ENCODE assay signal across 2 cellular contexts in the genomic region with DNA sequence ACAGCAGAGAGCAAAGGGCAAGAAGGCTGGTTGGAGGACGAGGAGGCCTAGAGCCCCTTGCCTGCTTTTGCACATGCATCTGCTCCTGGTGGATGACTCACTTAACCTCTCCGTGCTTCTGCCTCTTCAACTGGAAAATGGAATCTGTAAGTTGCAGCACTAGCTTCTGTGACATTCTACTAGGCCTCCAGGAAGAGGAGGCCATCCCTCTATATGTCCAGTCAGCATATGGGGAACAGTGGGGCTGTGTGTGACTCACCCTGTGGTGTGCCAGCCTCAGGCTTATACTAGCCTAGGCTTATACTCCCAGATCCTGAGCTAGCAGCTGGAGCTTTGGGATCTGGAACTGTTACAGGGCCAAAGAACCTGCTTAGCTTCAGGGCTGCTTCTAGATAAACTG.
TF ChIP-seq lines count a peak whose summit lies in the region.

No MANE protein-coding gene starts in this region.

TF ChIP-seq in SK-N-SH treated with all-trans-retinoic acid at 6 μM for 48 hours, 23 proteins besides CTCF, POLR2A, EP300 and RAD21 (continued from another document):
- TF ChIP-seq CSRNP3 (CRISPR knock-in tag; IDR thresholded peaks at IDR 0.05) (no peak), ZNF565 (CRISPR knock-in tag; conservative IDR thresholded peaks at IDR 0.05; ENCODE audit: low read depth) (no peak), ESRRG (CRISPR knock-in tag; IDR thresholded peaks at IDR 0.05) (no peak), ZFP30 (CRISPR knock-in tag; IDR thresholded peaks at IDR 0.05) (no peak), ZC3H10 (CRISPR knock-in tag; IDR thresholded peaks at IDR 0.05) (no peak), GLIS3 (CRISPR knock-in tag; IDR thresholded peaks at IDR 0.05) (no peak), ZFP3 (CRISPR knock-in tag; IDR thresholded peaks at IDR 0.05) (no peak), OSR1 (CRISPR knock-in tag; IDR thresholded peaks at IDR 0.05) (no peak), TOX (CRISPR knock-in tag; IDR thresholded peaks at IDR 0.05; ENCODE audit: borderline replicate concordance) (no peak)
- TF ChIP-seq, protein P1, sequence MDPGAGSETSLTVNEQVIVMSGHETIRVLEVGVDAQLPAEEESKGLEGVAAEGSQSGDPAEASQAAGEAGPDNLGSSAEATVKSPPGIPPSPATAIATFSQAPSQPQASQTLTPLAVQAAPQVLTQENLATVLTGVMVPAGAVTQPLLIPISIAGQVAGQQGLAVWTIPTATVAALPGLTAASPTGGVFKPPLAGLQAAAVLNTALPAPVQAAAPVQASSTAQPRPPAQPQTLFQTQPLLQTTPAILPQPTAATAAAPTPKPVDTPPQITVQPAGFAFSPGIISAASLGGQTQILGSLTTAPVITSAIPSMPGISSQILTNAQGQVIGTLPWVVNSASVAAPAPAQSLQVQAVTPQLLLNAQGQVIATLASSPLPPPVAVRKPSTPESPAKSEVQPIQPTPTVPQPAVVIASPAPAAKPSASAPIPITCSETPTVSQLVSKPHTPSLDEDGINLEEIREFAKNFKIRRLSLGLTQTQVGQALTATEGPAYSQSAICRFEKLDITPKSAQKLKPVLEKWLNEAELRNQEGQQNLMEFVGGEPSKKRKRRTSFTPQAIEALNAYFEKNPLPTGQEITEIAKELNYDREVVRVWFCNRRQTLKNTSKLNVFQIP (CRISPR knock-in tag; IDR thresholded peaks at IDR 0.05; ENCODE audit: borderline replicate concordance, low read depth), result no peak

TF ChIP-seq in WTC11, 78 proteins besides CTCF, POLR2A, EP300 and RAD21 (continued from another document):
- TF ChIP-seq, protein P2, sequence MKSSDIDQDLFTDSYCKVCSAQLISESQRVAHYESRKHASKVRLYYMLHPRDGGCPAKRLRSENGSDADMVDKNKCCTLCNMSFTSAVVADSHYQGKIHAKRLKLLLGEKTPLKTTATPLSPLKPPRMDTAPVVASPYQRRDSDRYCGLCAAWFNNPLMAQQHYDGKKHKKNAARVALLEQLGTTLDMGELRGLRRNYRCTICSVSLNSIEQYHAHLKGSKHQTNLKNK (CRISPR knock-in tag; IDR thresholded peaks at IDR 0.05), result no peak
- TF ChIP-seq AR (CRISPR knock-in tag; IDR thresholded peaks at IDR 0.05) (no peak), NR1H2 (CRISPR knock-in tag; IDR thresholded peaks at IDR 0.05) (no peak), SMAD4 (CRISPR knock-in tag; IDR thresholded peaks at IDR 0.05) (no peak), ATF1 (CRISPR knock-in tag; IDR thresholded peaks at IDR 0.05) (no peak), GTF2I (CRISPR knock-in tag; conservative IDR thresholded peaks at IDR 0.05) (no peak), CREM (CRISPR knock-in tag; IDR thresholded peaks at IDR 0.05) (no peak), HMGA2 (CRISPR knock-in tag; IDR thresholded peaks at IDR 0.05) (no peak), ZNF138 (CRISPR knock-in tag; conservative IDR thresholded peaks at IDR 0.05) (no peak), ESRRA (CRISPR knock-in tag; IDR thresholded peaks at IDR 0.05; ENCODE audit: borderline replicate concordance) (no peak), ZNF423 (CRISPR knock-in tag; IDR thresholded peaks at IDR 0.05) (no peak), ZSCAN18 (CRISPR knock-in tag; IDR thresholded peaks at IDR 0.05) (no peak)
- TF ChIP-seq, protein P3, sequence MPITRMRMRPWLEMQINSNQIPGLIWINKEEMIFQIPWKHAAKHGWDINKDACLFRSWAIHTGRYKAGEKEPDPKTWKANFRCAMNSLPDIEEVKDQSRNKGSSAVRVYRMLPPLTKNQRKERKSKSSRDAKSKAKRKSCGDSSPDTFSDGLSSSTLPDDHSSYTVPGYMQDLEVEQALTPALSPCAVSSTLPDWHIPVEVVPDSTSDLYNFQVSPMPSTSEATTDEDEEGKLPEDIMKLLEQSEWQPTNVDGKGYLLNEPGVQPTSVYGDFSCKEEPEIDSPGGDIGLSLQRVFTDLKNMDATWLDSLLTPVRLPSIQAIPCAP (CRISPR knock-in tag; IDR thresholded peaks at IDR 0.05), result no peak
- TF ChIP-seq, protein P4, sequence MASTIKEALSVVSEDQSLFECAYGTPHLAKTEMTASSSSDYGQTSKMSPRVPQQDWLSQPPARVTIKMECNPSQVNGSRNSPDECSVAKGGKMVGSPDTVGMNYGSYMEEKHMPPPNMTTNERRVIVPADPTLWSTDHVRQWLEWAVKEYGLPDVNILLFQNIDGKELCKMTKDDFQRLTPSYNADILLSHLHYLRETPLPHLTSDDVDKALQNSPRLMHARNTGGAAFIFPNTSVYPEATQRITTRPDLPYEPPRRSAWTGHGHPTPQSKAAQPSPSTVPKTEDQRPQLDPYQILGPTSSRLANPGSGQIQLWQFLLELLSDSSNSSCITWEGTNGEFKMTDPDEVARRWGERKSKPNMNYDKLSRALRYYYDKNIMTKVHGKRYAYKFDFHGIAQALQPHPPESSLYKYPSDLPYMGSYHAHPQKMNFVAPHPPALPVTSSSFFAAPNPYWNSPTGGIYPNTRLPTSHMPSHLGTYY (CRISPR knock-in tag; IDR thresholded peaks at IDR 0.05), result no peak
